ENCODE assay signal across 17 cellular contexts in genomic region chr12:59023861-59024424, GRCh38.
DNase-seq lines count a peak whose midpoint lies in the region; ATAC-seq and TF ChIP-seq lines count a peak whose summit lies in the region.
"Had no signal": no experiment of that assay in that cellular context is flagged by ENCODE, and none has a peak within 500 bp of the region (broad histone marks: within the 10 kb centered on the region; RNA-seq: fewer than 3 reads in every experiment).

No MANE protein-coding gene starts in this region.

- CTCF ChIA-PET in HEK293 (lab: Yijun Ruan, JAX): interaction anchor here (1.0 kb wide), 1 partner anchor 11 kb away, joined by 5 read pairs; no protein-coding TSS in a partner anchor

- ATAC-seq in HG03045 (IDR thresholded peaks at IDR 0.05; ENCODE audit: unreplicated experiment): no peak

- H3K4me1 ChIP-seq in HEK293 (ENCODE audit: control insufficient read depth, insufficient read depth, low read length) (peaks cover 3% of the 10 kb centered on the region; the same call in 1 of the 2 replicates), endodermal cell (ENCODE audit: control insufficient read depth, insufficient read depth, low read length) (no peaks in the 10 kb centered on the region)

- no peaks in the 10 kb centered on the region for H3K36me3 Mint-ChIP-seq in osteocyte (ENCODE audit: unreplicated experiment)
- H3K36me3 Mint-ChIP-seq in endodermal cell (ENCODE audit: low read depth): no peaks in the 10 kb centered on the region

- TF ChIP-seq CTCF in HEK293 (tag by site-specific recombination; IDR thresholded peaks at IDR 0.05) (no peak), choroid plexus epithelial cell (conservative IDR thresholded peaks at IDR 0.05; ENCODE audit: low read depth, low read length) (no peak), osteocyte (IDR thresholded peaks at IDR 0.05) (no peak), endodermal cell (conservative IDR thresholded peaks at IDR 0.05) (no peak)

- no peak overlapping the region for H3K27ac ChIP-seq in HEK293 (ENCODE audit: extremely low read depth, low read depth, low read length)
- H3K27ac ChIP-seq in endodermal cell (ENCODE audit: low read depth, low read length): no peak overlapping the region
- H3K27ac ChIP-seq: C4-2B had no signal

- H3K4me3 ChIP-seq in HEK293 (ENCODE audit: low read depth, low read length) (no peak overlapping the region), choroid plexus epithelial cell (ENCODE audit: low read depth, low read length) (no peak overlapping the region), endodermal cell (ENCODE audit: low read length) (no peak overlapping the region)

- no peaks in the 10 kb centered on the region for H3K9me3 Mint-ChIP-seq in osteocyte (ENCODE audit: unreplicated experiment)
- peaks cover 9% of the 10 kb centered on the region for H3K9me3 Mint-ChIP-seq in endodermal cell

- H3K9me3 ChIP-seq in HEK293 (ENCODE audit: control insufficient read depth, insufficient read depth, low read depth, low read length): no peaks in the 10 kb centered on the region
- H3K9me3 ChIP-seq in endodermal cell (ENCODE audit: control insufficient read depth, low read length): peaks cover 17% of the 10 kb centered on the region
- H3K9me3 ChIP-seq: SK-N-SH had no signal

- POLR2A ChIA-PET in HEK293 (lab: Yijun Ruan, JAX): no interaction called here

- H3K9ac ChIP-seq in endodermal cell (ENCODE audit: extremely low read depth, low read length, poor library complexity, severe bottlenecking): no peak overlapping the region
- H3K9ac ChIP-seq: SK-N-SH had no signal

- peak overlapping the region; percentile 68 for H3K27ac Mint-ChIP-seq in osteocyte (ENCODE audit: unreplicated experiment)
- no peak overlapping the region for H3K27ac Mint-ChIP-seq in endodermal cell

- H3K4me1 Mint-ChIP-seq in osteocyte (ENCODE audit: unreplicated experiment) (peaks cover 16% of the 10 kb centered on the region), endodermal cell (peaks cover 6% of the 10 kb centered on the region)

- no peaks in the 10 kb centered on the region for H3K27me3 ChIP-seq in endodermal cell (ENCODE audit: control insufficient read depth, insufficient read depth, low read length, poor library complexity, severe bottlenecking)

- H3K36me3 ChIP-seq in HEK293 (ENCODE audit: control insufficient read depth in 2 of 2, insufficient read depth in 1 of 2, low read length in 2 of 2): no peaks in the 10 kb centered on the region
- no peaks in the 10 kb centered on the region for H3K36me3 ChIP-seq in endodermal cell (ENCODE audit: control insufficient read depth, insufficient read depth, low read length)

- H3K27me3 Mint-ChIP-seq in osteocyte (ENCODE audit: unreplicated experiment): no peaks in the 10 kb centered on the region
- H3K27me3 Mint-ChIP-seq in endodermal cell (ENCODE audit: insufficient read depth): no peaks in the 10 kb centered on the region

- H3K4me3 Mint-ChIP-seq in osteocyte (ENCODE audit: unreplicated experiment) (no peak overlapping the region), endodermal cell (no peak overlapping the region)

- DNase-seq in AG08395 (ENCODE audit: low spot score) (peak; percentile 5), choroid plexus epithelial cell (ENCODE audit: low read depth) (peak; percentile 44), osteocyte (ENCODE audit: extremely low spot score, unreplicated experiment) (no peak), Ammon's horn (ENCODE audit: low spot score) (no peak), NCI-H1417 (lab: John Stamatoyannopoulos, UW) (no peak), endodermal cell (no peak)
- DNase-seq: 8988T, DMS 273 treated with DMSO at 0.1 percent for 48 hours, GF-D8, NCI-H1930, NCI-H446, NCI-H69, Right ventricle myocardium superior, SK-N-SH had no signal

- 95 to 97% methylated on average over 3 to 4 of the region's 4 CpGs for WGBS in endodermal cell (ENCODE audit: insufficient coverage in 1 of 2, insufficient read length in 1 of 2), 2 experiments

TF ChIP-seq in HEK293, 187 proteins besides CTCF, POLR2A, EP300 and RAD21:
- peak; percentile 97 for TF ChIP-seq ZNF394 (tag by site-specific recombination; IDR thresholded peaks at IDR 0.05; ENCODE audit: borderline replicate concordance)
- TF ChIP-seq HOXD13 (CRISPR knock-in tag; IDR thresholded peaks at IDR 0.05; ENCODE audit: borderline replicate concordance): no peak

Comparison
In these comparisons a context has a peak if more than half of its experiments do, and no peak if none do; other contexts are left out.
1. DNase-seq: peak in AG08395 (single experiment) and choroid plexus epithelial cell (single experiment); none in osteocyte (single experiment), Ammon's horn (single experiment), NCI-H1417 (0 of 3) and endodermal cell (single experiment).